In genomic region chr6:18595774-18596528, GRCh38 we compare ENCODE assay signal across 8 cellular contexts.
DNase-seq lines count a peak whose midpoint lies in the region; TF ChIP-seq lines count a peak whose summit lies in the region.

No MANE protein-coding gene starts in this region.

- no peak overlapping the region for H3K9ac ChIP-seq in MM.1S (ENCODE audit: low read length)

- H3K27ac ChIP-seq in MM.1S (ENCODE audit: low read length) (peak overlapping the region; percentile 26; the same call in 1 of the 2 replicates), SJSA1 (no peak overlapping the region), brain microvascular endothelial cell (no peak overlapping the region), spleen (no peak overlapping the region)

- peaks cover 19% of the 10 kb centered on the region for H3K4me1 ChIP-seq in MM.1S (ENCODE audit: low read length)
- H3K4me1 ChIP-seq in SJSA1 (replicated peaks), result no peaks in the 10 kb centered on the region
- peaks cover 0 to 6% (median 2%) of the 10 kb centered on the region in 6 donors for H3K4me1 ChIP-seq in spleen

- TF ChIP-seq CTCF in MM.1S (IDR thresholded peaks at IDR 0.05; ENCODE audit: low read length), result peak; percentile 93
- TF ChIP-seq CTCF in brain microvascular endothelial cell (IDR thresholded peaks at IDR 0.05; ENCODE audit: low read depth, low read length, missing control alignments), result peak; percentile 95
- peak; percentile 44 to 88 (median 75) for TF ChIP-seq CTCF in spleen (IDR thresholded peaks at IDR 0.05 in 8 of 11, conservative IDR thresholded peaks at IDR 0.05 in 3 of 11)

- peak; percentile 31 for DNase-seq in activated CD4-positive, alpha-beta T cell treated with anti-CD3 and anti-CD28 coated beads for 24 hours (ENCODE audit: low read depth in 2 of 2)
- no peak for DNase-seq in activated CD4-positive, alpha-beta T cell treated with anti-CD3 and anti-CD28 coated beads for 1 hour
- peak; percentile 45 for DNase-seq in HCEC 1CT
- peak; percentile 56 for DNase-seq in MM.1S
- peak; percentile 60 to 62 for DNase-seq in SJSA1 (ENCODE audit: low read depth in 1 of 2, low spot score in 2 of 2)
- peak; percentile 67 for DNase-seq in brain microvascular endothelial cell
- DNase-seq in iPS-NIHi7 (ENCODE audit: extremely low spot score), result peak; percentile 77
- no peak for DNase-seq in spleen

- peak overlapping the region; percentile 1; the same call in 1 of the 2 replicates for H2AFZ ChIP-seq in MM.1S (ENCODE audit: low read length)

- H3K27me3 ChIP-seq in MM.1S (replicated peaks; ENCODE audit: insufficient read depth, low read length), result no peaks in the 10 kb centered on the region
- peaks cover 13% of the 10 kb centered on the region for H3K27me3 ChIP-seq in SJSA1 (replicated peaks)
- no peaks in the 10 kb centered on the region for H3K27me3 ChIP-seq in brain microvascular endothelial cell (replicated peaks)
- H3K27me3 ChIP-seq in spleen (replicated peaks in 1 of 7), result peaks cover 0 to 12% (median 0%) of the 10 kb centered on the region in 7 donors

- H3K36me3 ChIP-seq in MM.1S (replicated peaks; ENCODE audit: insufficient read depth, low read length), result no peaks in the 10 kb centered on the region
- no peaks in the 10 kb centered on the region for H3K36me3 ChIP-seq in SJSA1
- no peaks in the 10 kb centered on the region for H3K36me3 ChIP-seq in brain microvascular endothelial cell (replicated peaks)
- H3K36me3 ChIP-seq in spleen, result no peaks in the 10 kb centered on the region

- WGBS in spleen, 5 donors, result 25 to 34% (median 30%) methylated on average over 11 of the region's 11 CpGs

- TF ChIP-seq POLR2A in spleen (IDR thresholded peaks at IDR 0.05), result no peak

- H3F3A ChIP-seq in MM.1S (ENCODE audit: insufficient read depth, low read length), result no peaks in the 10 kb centered on the region; the same call in 1 of the 2 replicates

- H3K9me2 ChIP-seq in MM.1S (replicated peaks; ENCODE audit: insufficient read depth, low read length), result no peaks in the 10 kb centered on the region

- intact Hi-C loops in spleen (cut with DNase I; ENCODE audit: low total_unique reads), result no loop called here

- H3K4me3 ChIP-seq in MM.1S (ENCODE audit: low read length), result peak overlapping the region; percentile 5; the same call in 1 of the 2 replicates
- no peak overlapping the region for H3K4me3 ChIP-seq in SJSA1
- no peak overlapping the region for H3K4me3 ChIP-seq in brain microvascular endothelial cell (ENCODE audit: low read depth, low read length)
- no peak overlapping the region for H3K4me3 ChIP-seq in spleen

- peak overlapping the region; percentile 30 for H3K4me2 ChIP-seq in MM.1S (ENCODE audit: low read depth, low read length)

- H3K79me2 ChIP-seq in MM.1S (ENCODE audit: low read length), result no peaks in the 10 kb centered on the region

- in situ Hi-C loops in brain microvascular endothelial cell (cut with HindIII; ENCODE audit: low pct_ligation_motif_present, low sequenced_read_pairs), result no loop called here

- no peaks in the 10 kb centered on the region for H4K20me1 ChIP-seq in MM.1S (ENCODE audit: insufficient read depth, low read length)

- no peaks in the 10 kb centered on the region for H3K9me3 ChIP-seq in MM.1S (replicated peaks; ENCODE audit: insufficient read depth, low read length)
- no peaks in the 10 kb centered on the region for H3K9me3 ChIP-seq in SJSA1 (replicated peaks)
- H3K9me3 ChIP-seq in spleen, result no peaks in the 10 kb centered on the region

Comparison
In these comparisons a context has a peak if more than half of its experiments do, and no peak if none do; other contexts are left out.
1. DNase-seq: peak in activated CD4-positive, alpha-beta T cell treated with anti-CD3 and anti-CD28 coated beads for 24 hours (2 of 2), HCEC 1CT (single experiment), MM.1S (single experiment), SJSA1 (2 of 2), brain microvascular endothelial cell (single experiment) and iPS-NIHi7 (single experiment); none in activated CD4-positive, alpha-beta T cell treated with anti-CD3 and anti-CD28 coated beads for 1 hour (single experiment) and spleen (single experiment).
2. Peak in every context shown above with its lines, with median percentiles within 50 percentile points of each other: CTCF ChIP-seq.